Comparison of ENCODE assay signal across 1 cellular context in the genomic region with DNA sequence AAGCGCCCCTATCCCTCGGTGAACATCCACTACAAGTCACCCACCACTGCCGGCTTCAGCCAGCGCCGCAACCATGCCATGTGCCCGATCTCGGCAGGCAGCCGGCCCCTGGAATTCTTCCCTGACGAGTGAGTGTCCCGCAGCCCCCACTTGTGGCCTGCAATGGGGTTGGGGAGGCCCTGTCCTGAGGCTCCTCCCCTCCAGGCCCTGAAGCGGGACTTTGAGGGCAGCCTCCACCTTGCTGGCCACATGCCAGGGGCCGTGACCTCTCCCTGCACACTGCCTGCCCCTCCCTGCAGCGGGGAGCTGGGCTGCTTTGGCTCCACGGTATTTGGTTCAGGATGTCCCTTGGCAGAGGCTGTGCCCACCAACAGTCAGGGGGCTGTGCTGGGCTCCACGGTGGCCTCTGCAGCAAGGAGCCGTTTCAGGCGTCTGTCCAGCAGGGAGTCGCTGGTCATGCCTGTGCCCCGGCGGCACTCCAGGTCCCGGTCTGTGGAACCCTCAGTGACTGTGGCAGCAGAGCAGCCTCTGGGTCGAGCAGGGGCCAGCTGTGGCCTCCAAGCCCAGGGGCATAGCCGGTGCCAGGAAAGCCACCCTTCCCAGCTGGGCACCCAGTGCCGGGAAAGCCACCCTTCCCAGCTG.
TF ChIP-seq lines count a peak whose summit lies in the region.

No MANE protein-coding gene starts in this region.

TF ChIP-seq in HCT116, 20 proteins besides CTCF, POLR2A, EP300 and RAD21 (continued from another document):
- TF ChIP-seq YY1 (IDR thresholded peaks at IDR 0.05; ENCODE audit: extremely low read depth, insufficient replicate concordance, low read depth, low read length), result no peak
- TF ChIP-seq, protein P1, sequence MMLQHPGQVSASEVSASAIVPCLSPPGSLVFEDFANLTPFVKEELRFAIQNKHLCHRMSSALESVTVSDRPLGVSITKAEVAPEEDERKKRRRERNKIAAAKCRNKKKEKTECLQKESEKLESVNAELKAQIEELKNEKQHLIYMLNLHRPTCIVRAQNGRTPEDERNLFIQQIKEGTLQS (IDR thresholded peaks at IDR 0.05), result no peak
- TF ChIP-seq SIN3A (IDR thresholded peaks at IDR 0.05; ENCODE audit: low read depth), result no peak
